9 cellular contexts compared by ENCODE assay signal in the genomic region with DNA sequence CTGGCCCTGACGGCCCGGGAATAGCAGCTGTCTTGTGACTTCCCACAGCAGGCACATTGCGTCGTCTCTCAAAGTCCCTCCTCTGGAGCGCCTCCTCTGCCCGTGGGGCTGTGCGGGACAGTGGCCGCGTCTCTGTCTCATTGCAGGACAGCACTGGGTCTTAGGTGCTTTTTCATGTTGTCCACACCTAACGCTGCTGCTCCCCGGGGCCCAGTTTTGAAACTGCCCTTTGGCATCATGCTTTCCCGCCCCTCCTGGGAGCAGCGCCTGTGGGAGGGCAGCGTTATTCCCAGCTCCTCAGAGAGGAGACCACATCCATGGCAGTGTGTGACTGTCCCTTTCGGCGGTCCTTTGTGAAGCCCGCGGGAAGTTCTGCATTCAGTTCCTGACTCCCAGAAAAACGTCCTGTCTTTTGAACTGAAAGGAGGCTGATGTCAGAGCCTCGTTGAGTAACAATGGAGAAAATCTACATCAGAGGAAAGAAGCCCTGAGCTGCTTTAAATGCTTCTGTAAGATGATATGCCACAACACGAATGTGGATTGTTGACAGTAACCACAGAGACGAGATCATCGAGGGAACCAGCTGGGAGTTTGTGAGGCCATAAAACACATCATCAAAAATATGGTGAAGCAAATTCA.
DNase-seq lines count a peak whose midpoint lies in the region; ATAC-seq and TF ChIP-seq lines count a peak whose summit lies in the region.
"Had no signal": no experiment of that assay in that cellular context is flagged by ENCODE, and none has a peak within 500 bp of the region (broad histone marks: within the 10 kb centered on the region; RNA-seq: fewer than 3 reads in every experiment).

No MANE protein-coding gene starts in this region.

- no peak overlapping the region for H3K4me3 Mint-ChIP-seq in activated CD4-positive, alpha-beta T cell treated with anti-CD3 and anti-CD28 coated beads, Interleukin-2, amount 10 ng/mL, durations not matched to agents 24 days and 14 days
- no peak overlapping the region for H3K4me3 Mint-ChIP-seq in activated CD4-positive, alpha-beta memory T cell treated with anti-CD3 and anti-CD28 coated beads, Interleukin-2, amount 10 ng/mL, durations not matched to agents 7 days and 5 days
- no peak overlapping the region for H3K4me3 Mint-ChIP-seq in activated naive CD4-positive, alpha-beta T cell treated with anti-CD3 and anti-CD28 coated beads for 36 hours
- H3K4me3 Mint-ChIP-seq: T-helper 1 cell treated with Interleukin-12 subunit alpha and Interleukin-12 subunit beta and Interleukin-4 antibody, amounts not matched to agents 30 μg/mL and 1 μg/mL, for 36 hours had no signal

- peak overlapping the region; percentile 96 for H3K9ac ChIP-seq in smooth muscle cell (ENCODE audit: low read depth)

- POLR2A ChIA-PET in activated CD4-positive, alpha-beta memory T cell treated with anti-CD3 and anti-CD28 coated beads, Interleukin-2, amount 10 ng/mL, durations not matched to agents 7 days and 5 days (lab: Charles Lee) = no interaction called here

- H3F3A ChIP-seq in smooth muscle cell (ENCODE audit: low read depth) = peaks cover 17% of the 10 kb centered on the region

- no peaks in the 10 kb centered on the region for H3K9me3 ChIP-seq in smooth muscle cell (replicated peaks; ENCODE audit: low read depth)

- H2AFZ ChIP-seq in smooth muscle cell (ENCODE audit: low read depth) = no peak overlapping the region

- H3K4me1 ChIP-seq in smooth muscle cell (ENCODE audit: low read depth) = peaks cover 29% of the 10 kb centered on the region

- peak overlapping the region; percentile 30 for H3K4me3 ChIP-seq in smooth muscle cell

- H3K9me3 Mint-ChIP-seq in activated CD4-positive, alpha-beta T cell treated with anti-CD3 and anti-CD28 coated beads, Interleukin-2, amount 10 ng/mL, durations not matched to agents 24 days and 14 days = peaks cover 9% of the 10 kb centered on the region
- H3K9me3 Mint-ChIP-seq in activated CD4-positive, alpha-beta memory T cell treated with anti-CD3 and anti-CD28 coated beads, Interleukin-2, amount 10 ng/mL, durations not matched to agents 7 days and 5 days = peaks cover 13% of the 10 kb centered on the region
- H3K9me3 Mint-ChIP-seq in activated naive CD4-positive, alpha-beta T cell treated with anti-CD3 and anti-CD28 coated beads for 36 hours = peaks cover 10% of the 10 kb centered on the region

- H3K27ac Mint-ChIP-seq in activated CD4-positive, alpha-beta T cell treated with anti-CD3 and anti-CD28 coated beads, Interleukin-2, amount 10 ng/mL, durations not matched to agents 24 days and 14 days = no peak overlapping the region
- H3K27ac Mint-ChIP-seq in activated CD4-positive, alpha-beta memory T cell treated with anti-CD3 and anti-CD28 coated beads, Interleukin-2, amount 10 ng/mL, durations not matched to agents 7 days and 5 days = no peak overlapping the region
- H3K27ac Mint-ChIP-seq in activated naive CD4-positive, alpha-beta T cell treated with anti-CD3 and anti-CD28 coated beads for 36 hours = no peak overlapping the region
- H3K27ac Mint-ChIP-seq: T-helper 1 cell treated with Interleukin-12 subunit alpha and Interleukin-12 subunit beta and Interleukin-4 antibody, amounts not matched to agents 30 μg/mL and 1 μg/mL, for 36 hours had no signal

- intact Hi-C loops in activated CD4-positive, alpha-beta T cell treated with anti-CD3 and anti-CD28 coated beads, Interleukin-2, amount 10 ng/mL, durations not matched to agents 24 days and 14 days (cut with micrococcal nuclease) = loop anchor here (5.0 kb wide), 2 partner anchors 118 to 283 kb away; a partner anchor contains a TSS
- intact Hi-C loops in activated naive CD4-positive, alpha-beta T cell treated with anti-CD3 and anti-CD28 coated beads for 36 hours (cut with micrococcal nuclease) = no loop called here

- H3K36me3 ChIP-seq in smooth muscle cell (ENCODE audit: low read depth) = no peaks in the 10 kb centered on the region

- peak overlapping the region; percentile 98 for H3K27ac ChIP-seq in smooth muscle cell (ENCODE audit: low read depth)

- TF ChIP-seq CTCF in smooth muscle cell (IDR thresholded peaks at IDR 0.05; ENCODE audit: borderline replicate concordance, insufficient read depth, poor library complexity, severe bottlenecking) = no peak

- peak overlapping the region; percentile 81 for H3K4me2 ChIP-seq in smooth muscle cell

- peaks cover 31% of the 10 kb centered on the region for H3K36me3 Mint-ChIP-seq in activated CD4-positive, alpha-beta T cell treated with anti-CD3 and anti-CD28 coated beads, Interleukin-2, amount 10 ng/mL, durations not matched to agents 24 days and 14 days (ENCODE audit: low read depth)
- H3K36me3 Mint-ChIP-seq in activated CD4-positive, alpha-beta memory T cell treated with anti-CD3 and anti-CD28 coated beads, Interleukin-2, amount 10 ng/mL, durations not matched to agents 7 days and 5 days (ENCODE audit: low read depth) = peaks cover 30% of the 10 kb centered on the region
- peaks cover 29% of the 10 kb centered on the region for H3K36me3 Mint-ChIP-seq in activated naive CD4-positive, alpha-beta T cell treated with anti-CD3 and anti-CD28 coated beads for 36 hours (ENCODE audit: low read depth)

- no peak for ATAC-seq in GM18873 (IDR thresholded peaks at IDR 0.05; ENCODE audit: low FRiP score, unreplicated experiment)
- no peak for ATAC-seq in GM18498 (IDR thresholded peaks at IDR 0.05; ENCODE audit: unreplicated experiment)

- 11% methylated on average over 23 of the region's 23 CpGs for WGBS in smooth muscle cell (ENCODE audit: low lambda C conversion rate)

- H3K79me2 ChIP-seq in smooth muscle cell (ENCODE audit: low read depth) = no peaks in the 10 kb centered on the region

- H3K27me3 Mint-ChIP-seq in activated CD4-positive, alpha-beta T cell treated with anti-CD3 and anti-CD28 coated beads, Interleukin-2, amount 10 ng/mL, durations not matched to agents 24 days and 14 days = no peaks in the 10 kb centered on the region
- no peaks in the 10 kb centered on the region for H3K27me3 Mint-ChIP-seq in activated CD4-positive, alpha-beta memory T cell treated with anti-CD3 and anti-CD28 coated beads, Interleukin-2, amount 10 ng/mL, durations not matched to agents 7 days and 5 days
- no peaks in the 10 kb centered on the region for H3K27me3 Mint-ChIP-seq in activated naive CD4-positive, alpha-beta T cell treated with anti-CD3 and anti-CD28 coated beads for 36 hours (ENCODE audit: low read depth)

- peak; percentile 66 for DNase-seq in activated CD4-positive, alpha-beta T cell treated with anti-CD3 and anti-CD28 coated beads, Interleukin-2, amount 10 ng/mL, durations not matched to agents 24 days and 14 days
- DNase-seq in activated CD4-positive, alpha-beta T cell treated with anti-CD3 and anti-CD28 coated beads, Interleukin-2, amount 50 U/mL, for 48 hours = no peak
- peak; percentile 19 for DNase-seq in activated CD4-positive, alpha-beta memory T cell treated with anti-CD3 and anti-CD28 coated beads, Interleukin-2, amount 10 ng/mL, durations not matched to agents 7 days and 5 days
- DNase-seq in iPS DF 19.7 (ENCODE audit: low read depth, low spot score) = peak; percentile 84
- DNase-seq in smooth muscle cell (lab: John Stamatoyannopoulos, UW; ENCODE audit: unreplicated experiment) = peak; percentile 18
- DNase-seq in activated naive CD4-positive, alpha-beta T cell treated with anti-CD3 and anti-CD28 coated beads for 36 hours = no peak

- peaks cover 25% of the 10 kb centered on the region for H3K4me1 Mint-ChIP-seq in activated CD4-positive, alpha-beta T cell treated with anti-CD3 and anti-CD28 coated beads, Interleukin-2, amount 10 ng/mL, durations not matched to agents 24 days and 14 days
- peaks cover 34% of the 10 kb centered on the region for H3K4me1 Mint-ChIP-seq in activated CD4-positive, alpha-beta memory T cell treated with anti-CD3 and anti-CD28 coated beads, Interleukin-2, amount 10 ng/mL, durations not matched to agents 7 days and 5 days
- peaks cover 32% of the 10 kb centered on the region for H3K4me1 Mint-ChIP-seq in activated naive CD4-positive, alpha-beta T cell treated with anti-CD3 and anti-CD28 coated beads for 36 hours (ENCODE audit: low read depth)

- no peaks in the 10 kb centered on the region for H4K20me1 ChIP-seq in smooth muscle cell (ENCODE audit: low read depth)

- no peaks in the 10 kb centered on the region for H3K27me3 ChIP-seq in smooth muscle cell (ENCODE audit: low read depth)

- CTCF ChIA-PET in activated CD4-positive, alpha-beta memory T cell treated with anti-CD3 and anti-CD28 coated beads, Interleukin-2, amount 10 ng/mL, durations not matched to agents 7 days and 5 days (lab: Charles Lee) = interaction anchor here (0.9 kb wide), 1 partner anchor 131 kb away, joined by 3 read pairs; no protein-coding TSS in a partner anchor
- CTCF ChIA-PET in activated naive CD4-positive, alpha-beta T cell treated with anti-CD3 and anti-CD28 coated beads for 36 hours (lab: Charles Lee) = interaction anchor here (0.6 kb wide), 1 partner anchor 176 kb away, joined by 3 read pairs; no protein-coding TSS in a partner anchor

Comparison
In these comparisons a context has a peak if more than half of its experiments do, and no peak if none do; other contexts are left out.
1. DNase-seq: peak in activated CD4-positive, alpha-beta T cell treated with anti-CD3 and anti-CD28 coated beads, Interleukin-2, amount 10 ng/mL, durations not matched to agents 24 days and 14 days (single experiment), activated CD4-positive, alpha-beta memory T cell treated with anti-CD3 and anti-CD28 coated beads, Interleukin-2, amount 10 ng/mL, durations not matched to agents 7 days and 5 days (single experiment), iPS DF 19.7 (single experiment) and smooth muscle cell (single experiment); none in activated CD4-positive, alpha-beta T cell treated with anti-CD3 and anti-CD28 coated beads, Interleukin-2, amount 50 U/mL, for 48 hours (0 of 2) and activated naive CD4-positive, alpha-beta T cell treated with anti-CD3 and anti-CD28 coated beads for 36 hours (single experiment).